6 cellular contexts compared by ENCODE assay signal in genomic region chr4:130668859-130669258, GRCh38.
"Had no signal": no experiment of that assay in that cellular context is flagged by ENCODE, and none has a peak within 500 bp of the region (broad histone marks: within the 10 kb centered on the region; RNA-seq: fewer than 3 reads in every experiment).

No MANE protein-coding gene starts in this region.

- ATAC-seq: HepG2, K562 had no signal

- H3K4me3 ChIP-seq: K562 had no signal

- H3K27ac ChIP-seq: HL-60 had no signal

- DNase-seq: IMR-90, KBM-7, KG1 had no signal
